Comparison of ENCODE assay signal across 14 cellular contexts in genomic region chr16:30541502-30542329, GRCh38. TPM values are rescaled to one million over a fixed set of nuclear protein-coding genes. Genes with fewer than 3 reads are reported as not detected.
A peak's percentile ranks its signal among the peaks of the same experiment; 100 is the strongest.
DNase-seq lines count a peak whose midpoint lies in the region; ATAC-seq and TF ChIP-seq lines count a peak whose summit lies in the region.
"Had no signal": no experiment of that assay in that cellular context is flagged by ENCODE, and none has a peak within 500 bp of the region (broad histone marks: within the 10 kb centered on the region; RNA-seq: fewer than 3 reads in every experiment).

No MANE protein-coding gene starts in this region.

- intact Hi-C loops in aorta (cut with DNase I) = no loop called here

- peak overlapping the region; percentile 85 for H3K56ac ChIP-seq in mesendoderm (ENCODE audit: low read length)

- H3K79me1 ChIP-seq in mesendoderm (ENCODE audit: low read length) = no peaks in the 10 kb centered on the region

- peak overlapping the region; percentile 76 for H3K18ac ChIP-seq in mesendoderm (ENCODE audit: low read length)

- in situ Hi-C loops in ACHN (cut with HindIII; ENCODE audit: low pct_ligation_motif_present, low pct_unique_long_range_greater_than_20kb, low sequenced_read_pairs) = no loop called here

- peak overlapping the region; percentile 17 for H4K8ac ChIP-seq in mesendoderm (ENCODE audit: low read depth, low read length)

- CTCF ChIA-PET in AG04450 (lab: Charles Lee) = interaction anchor here (1.1 kb wide), 1 partner anchor 88 kb away, joined by 3 read pairs; no protein-coding TSS in a partner anchor

- no peaks in the 10 kb centered on the region for H3K79me2 ChIP-seq in mesendoderm (ENCODE audit: control insufficient read depth, insufficient read depth, low read length)

- no CpG with 5 or more reads among the region's 10 CpGs for WGBS in mesendoderm (ENCODE audit: extremely low coverage, insufficient coverage, low lambda C conversion rate)
- 54 to 56% methylated on average over 10 of the region's 10 CpGs for WGBS in aorta, 2 donors

- no peak overlapping the region for H2BK15ac ChIP-seq in mesendoderm (replicated peaks; ENCODE audit: low read depth)

- TF ChIP-seq CTCF in AG04450 (IDR thresholded peaks at IDR 0.05; ENCODE audit: low read depth, low read length) (no peak), choroid plexus epithelial cell (conservative IDR thresholded peaks at IDR 0.05; ENCODE audit: low read depth, low read length) (no peak)

- H3K23ac ChIP-seq in mesendoderm (ENCODE audit: low read length) = no peak overlapping the region

- H3K36me3 ChIP-seq in HUES6 (ENCODE audit: control insufficient read depth, insufficient read depth, low read length) = no peaks in the 10 kb centered on the region
- no peaks in the 10 kb centered on the region for H3K36me3 ChIP-seq in mesendoderm (ENCODE audit: control insufficient read depth, insufficient read depth, low read length)
- no peaks in the 10 kb centered on the region for H3K36me3 ChIP-seq in aorta (ENCODE audit: control insufficient read depth in 1 of 2, insufficient read depth in 2 of 2, low read length in 1 of 2)
- H3K36me3 ChIP-seq: Peyer's patch, vagina had no signal

- ATAC-seq in aorta (ENCODE audit: low FRiP score) (no peak), HG03469 (IDR thresholded peaks at IDR 0.05; ENCODE audit: unreplicated experiment) (no peak), GM19452 (IDR thresholded peaks at IDR 0.05; ENCODE audit: unreplicated experiment) (no peak)

- peak overlapping the region; percentile 75 for H3K4ac ChIP-seq in mesendoderm (ENCODE audit: low read depth, low read length)

- DNase-seq in AG04450 (ENCODE audit: low read depth, low spot score) (peak; percentile 53), choroid plexus epithelial cell (ENCODE audit: low read depth) (peak; percentile 44), mesendoderm (peak; percentile 79), aorta (no peak), ACHN (no peak)
- DNase-seq: activated CD8-positive, alpha-beta memory T cell treated with anti-CD3 and anti-CD28 coated beads, Interleukin-2, amount 50 U/mL, for 4 hours; DMS53; NCI-H226; Peyer's patch; stimulated activated CD8-positive, alpha-beta memory T cell treated with anti-CD3 and anti-CD28 coated beads, Interleukin-4, amount 100 ng/mL, for 48 hours had no signal

- POLR2A ChIA-PET in AG04450 (lab: Yijun Ruan, JAX) = interaction anchor here (0.6 to 1.3 kb wide), 2 partner anchors 16 to 61 kb away, joined by 3 to 5 read pairs; partner anchors contain the start of gene ZNF764

- H3K4me1 ChIP-seq in HUES6 (ENCODE audit: control insufficient read depth, insufficient read depth, low read length) (peaks cover 42% of the 10 kb centered on the region), mesendoderm (ENCODE audit: control insufficient read depth, low read depth, low read length) (peaks cover 19% of the 10 kb centered on the region), aorta (ENCODE audit: control insufficient read depth in 1 of 2, insufficient read depth in 2 of 2, low read length in 2 of 2) (no peaks in the 10 kb centered on the region)
- H3K4me1 ChIP-seq: vagina had no signal

- peak overlapping the region; percentile 13 for H3K4me2 ChIP-seq in mesendoderm (ENCODE audit: low read length)

- no peak overlapping the region for H2AK5ac ChIP-seq in mesendoderm (ENCODE audit: low read length)

- peak overlapping the region; percentile 75 for H3K27ac ChIP-seq in AG04450 (ENCODE audit: low read depth, low read length)
- no peak overlapping the region; the same call in 1 of the 2 replicates for H3K27ac ChIP-seq in HUES6 (ENCODE audit: low read depth, low read length)
- H3K27ac ChIP-seq in mesendoderm (ENCODE audit: low read depth, low read length) = peak overlapping the region; percentile 82
- no peak overlapping the region for H3K27ac ChIP-seq in aorta (ENCODE audit: low read depth in 1 of 2, low read length in 2 of 2)
- H3K27ac ChIP-seq: vagina had no signal

- H2BK5ac ChIP-seq in mesendoderm (ENCODE audit: low read length) = peak overlapping the region; percentile 98

- H4K5ac ChIP-seq in mesendoderm (ENCODE audit: low read length) = no peak overlapping the region

- no peak overlapping the region for H3K4me3 ChIP-seq in AG04450 (ENCODE audit: low read depth, low read length)
- H3K4me3 ChIP-seq in HUES6 (ENCODE audit: low read depth, low read length) = peak overlapping the region; percentile 12
- no peak overlapping the region for H3K4me3 ChIP-seq in choroid plexus epithelial cell (ENCODE audit: low read depth, low read length)
- H3K4me3 ChIP-seq in mesendoderm (ENCODE audit: low read length) = no peak overlapping the region
- H3K4me3 ChIP-seq in aorta (ENCODE audit: low read length in 2 of 2) = no peak overlapping the region
- H3K4me3 ChIP-seq: Peyer's patch, vagina had no signal

- peak overlapping the region; percentile 68 for H2BK120ac ChIP-seq in mesendoderm (ENCODE audit: low read depth, low read length)

- H3K9ac ChIP-seq in HUES6 (ENCODE audit: low read length) (peak overlapping the region; percentile 18), mesendoderm (ENCODE audit: low read length) (peak overlapping the region; percentile 64)

- H3K9me3 ChIP-seq in AG04450 (ENCODE audit: control insufficient read depth, insufficient read depth, low read length) = no peaks in the 10 kb centered on the region
- no peaks in the 10 kb centered on the region for H3K9me3 ChIP-seq in HUES6 (ENCODE audit: control insufficient read depth, insufficient read depth, low read depth, low read length)
- H3K9me3 ChIP-seq in aorta (ENCODE audit: control insufficient read depth, low read length) = no peaks in the 10 kb centered on the region
- H3K9me3 ChIP-seq: Peyer's patch, vagina had no signal

- H3K27me3 ChIP-seq in AG04450 (ENCODE audit: control insufficient read depth, insufficient read depth, low read length) = no peaks in the 10 kb centered on the region
- no peaks in the 10 kb centered on the region for H3K27me3 ChIP-seq in HUES6 (ENCODE audit: control insufficient read depth, insufficient read depth, low read length)
- no peaks in the 10 kb centered on the region for H3K27me3 ChIP-seq in mesendoderm (ENCODE audit: insufficient read depth, low read length, poor library complexity)
- H3K27me3 ChIP-seq in aorta (ENCODE audit: control insufficient read depth in 1 of 2, insufficient read depth in 2 of 2, low read length in 1 of 2) = no peaks in the 10 kb centered on the region
- H3K27me3 ChIP-seq: Peyer's patch, vagina had no signal

RNA-seq across cellular contexts. Expression of gene ZNF747, which starts 7.1 kb away (rescaled TPM):
- 4.9 and 5.0 TPM in 2 replicates for polyA plus RNA-seq in AG04450 (2011; rRNA removed)
- 3.6 and 4.5 TPM in 2 replicates for polyA minus RNA-seq in AG04450 (2011; rRNA and poly(A)+ RNA removed)
- polyA plus RNA-seq in mesendoderm (2013, experiment 1 of 2) = 5.4 TPM
- 5.2 TPM for polyA plus RNA-seq in mesendoderm (2013, experiment 2 of 2)
- total RNA-seq in aorta = 1 to 10 TPM; 9.1 to 9.5 TPM
- polyA plus RNA-seq in aorta = 1 to 10 TPM; 5.1 to 8.3 TPM

RNA-seq across cellular contexts. Expression of gene ZNF768, which starts 15.3 kb away (rescaled TPM):
- polyA plus RNA-seq in AG04450 (2011; rRNA removed) = 9.8 and 14.5 TPM in 2 replicates
- polyA minus RNA-seq in AG04450 (2011; rRNA and poly(A)+ RNA removed) = 6.0 and 6.3 TPM in 2 replicates
- polyA plus RNA-seq in mesendoderm (2013, experiment 1 of 2) = 20.2 TPM
- polyA plus RNA-seq in mesendoderm (2013, experiment 2 of 2) = 20.4 TPM
- total RNA-seq in aorta = 10 to 100 TPM; 22.3 to 22.8 TPM
- 10 to 100 TPM; 29.9 to 40.2 TPM for polyA plus RNA-seq in aorta

RNA-seq across cellular contexts. Expression of gene ZNF764, which starts 16.5 kb away (rescaled TPM):
- polyA plus RNA-seq in AG04450 (2011; rRNA removed) (2.5 and 3.2 TPM in 2 replicates), aorta (1 to 10 TPM; 1.9 to 4.6 TPM)
- polyA minus RNA-seq in AG04450 (2011; rRNA and poly(A)+ RNA removed) = 2.9 and 3.0 TPM in 2 replicates
- 3.5 TPM for polyA plus RNA-seq in mesendoderm (2013, experiment 1 of 2)
- 3.3 TPM for polyA plus RNA-seq in mesendoderm (2013, experiment 2 of 2)
- 1 to 10 TPM; 6.4 to 8.5 TPM for total RNA-seq in aorta

RNA-seq across cellular contexts. Expression of gene ZNF688, which starts 29.8 kb away (rescaled TPM):
- polyA plus RNA-seq in AG04450 (2011; rRNA removed) (5.5 and 6.8 TPM in 2 replicates), aorta (10 to 100 TPM; 17.4 to 20.2 TPM)
- polyA minus RNA-seq in AG04450 (2011; rRNA and poly(A)+ RNA removed) = 1.1 and 2.3 TPM in 2 replicates
- 2.2 TPM for polyA plus RNA-seq in mesendoderm (2013, experiment 1 of 2)
- polyA plus RNA-seq in mesendoderm (2013, experiment 2 of 2) = 2.3 TPM
- 10 to 100 TPM in 1 of 2 donors, 1 to 10 TPM in 1; 9.0 to 12.9 TPM for total RNA-seq in aorta

RNA-seq across cellular contexts. Expression of gene ZNF785, which starts 43.8 kb away (rescaled TPM):
- polyA plus RNA-seq in AG04450 (2011; rRNA removed) (4.7 and 6.6 TPM in 2 replicates), aorta (1 to 10 TPM; 3.1 to 8.6 TPM)
- polyA minus RNA-seq in AG04450 (2011; rRNA and poly(A)+ RNA removed) = 5.4 and 7.0 TPM in 2 replicates
- polyA plus RNA-seq in mesendoderm (2013, experiment 1 of 2) = 3.8 TPM
- 3.4 TPM for polyA plus RNA-seq in mesendoderm (2013, experiment 2 of 2)
- total RNA-seq in aorta = 10 to 100 TPM in 1 of 2 donors, 1 to 10 TPM in 1; 8.5 to 21.8 TPM

Comparison
In these comparisons a context has a peak if more than half of its experiments do, and no peak if none do; other contexts are left out.
1. DNase-seq: peak in AG04450 (single experiment), choroid plexus epithelial cell (single experiment) and mesendoderm (single experiment); none in aorta (0 of 2) and ACHN (single experiment).
2. H3K27ac ChIP-seq: peak in AG04450 (single experiment) and mesendoderm (single experiment); none in HUES6 (single experiment) and aorta (0 of 2).